30 cellular contexts compared by ENCODE assay signal in genomic region chr12:77485961-77486579, GRCh38.
"Had no signal": no experiment of that assay in that cellular context is flagged by ENCODE, and none has a peak within 500 bp of the region (broad histone marks: within the 10 kb centered on the region; RNA-seq: fewer than 3 reads in every experiment).

No MANE protein-coding gene starts in this region.

- H3K4me3 ChIP-seq: breast epithelium, esophagus muscularis mucosa, heart right ventricle, left ventricle myocardium inferior, lung, mucosa of descending colon, right lobe of liver, skin epidermis, thyroid gland, upper lobe of left lung, vagina had no signal

- H3K27ac Mint-ChIP-seq: activated B cell treated with CpG ODN at 0.5 μM for 24 hours; activated CD8-positive, alpha-beta memory T cell treated with anti-CD3 and anti-CD28 coated beads, Interleukin-2, amount 10 ng/mL, durations not matched to agents 7 days and 5 days; activated CD8-positive, alpha-beta T cell treated with anti-CD3 and anti-CD28 coated beads, Interleukin-2, amount 10 ng/mL, durations not matched to agents 7 days and 5 days; activated naive CD4-positive, alpha-beta T cell treated with anti-CD3 and anti-CD28 coated beads, Interleukin-2, amount 50 U/mL, for 24 hours; activated naive CD8-positive, alpha-beta T cell treated with anti-CD3 and anti-CD28 coated beads, Interleukin-2, amount 50 U/mL, for 24 hours; activated T-helper 2 cell treated with anti-CD3 and anti-CD28 coated beads, Interferon-gamma antibody, Interleukin-2, Interleukin-4, amounts not matched to agents 10 μg/mL and 5 μg/mL and 100 μg/mL, durations not matched to agents 14 hours and 24 hours and 36 hours; endodermal cell; stimulated activated memory B cell treated with anti-CD40 and anti-IgM and Interleukin-4, amounts not matched to agents 10 μg/mL and 1 μg/mL and 100 μg/mL, for 72 hours; stimulated activated naive CD8-positive, alpha-beta T cell treated with anti-CD3 and anti-CD28 coated beads, Interleukin-15, amount 100 ng/mL, for 72 hours had no signal

- ATAC-seq: activated CD8-positive, alpha-beta memory T cell treated with anti-CD3 and anti-CD28 coated beads, Interleukin-2, amount 10 ng/mL, durations not matched to agents 7 days and 5 days; activated CD8-positive, alpha-beta T cell treated with anti-CD3 and anti-CD28 coated beads, Interleukin-2, amount 10 ng/mL, durations not matched to agents 7 days and 5 days; activated naive CD8-positive, alpha-beta T cell treated with anti-CD3 and anti-CD28 coated beads, Interleukin-2, amount 50 U/mL, for 24 hours; foreskin keratinocyte; heart right ventricle; mucosa of descending colon; right lobe of liver; stimulated activated memory B cell treated with anti-CD40 and anti-IgM and Interleukin-4, amounts not matched to agents 10 μg/mL and 1 μg/mL and 100 μg/mL, for 72 hours; stimulated activated naive CD8-positive, alpha-beta T cell treated with anti-CD3 and anti-CD28 coated beads, Interleukin-15, amount 100 ng/mL, for 72 hours had no signal

- DNase-seq: activated B cell treated with CpG ODN at 0.5 μM for 24 hours; activated CD4-positive, alpha-beta T cell treated with anti-CD3 and anti-CD28 coated beads, Interleukin-2, amount 50 U/mL, for 1 hour; activated CD8-positive, alpha-beta memory T cell treated with anti-CD3 and anti-CD28 coated beads, Interleukin-2, amount 10 ng/mL, durations not matched to agents 7 days and 5 days; activated CD8-positive, alpha-beta T cell treated with anti-CD3 and anti-CD28 coated beads, Interleukin-2, amount 10 ng/mL, durations not matched to agents 7 days and 5 days; activated naive CD8-positive, alpha-beta T cell treated with anti-CD3 and anti-CD28 coated beads, Interleukin-2, amount 50 U/mL, for 24 hours; activated T-cell treated with anti-CD3 and anti-CD28 coated beads, Interleukin-2, amount 50 U/mL, for 48 hours; amygdala; central memory CD4-positive, alpha-beta T cell; endodermal cell; foreskin keratinocyte; heart right ventricle; left ventricle myocardium inferior; mucosa of descending colon; right lobe of liver; stimulated activated CD4-positive, alpha-beta T cell treated with anti-CD3 and anti-CD28 coated beads, Interleukin-12 subunit alpha, Interleukin-12 subunit beta, amount 100 ng/mL, for 4 hours; stimulated activated CD4-positive, alpha-beta T cell treated with anti-CD3 and anti-CD28 coated beads, Interleukin-4, amount 100 ng/mL, for 24 hours; stimulated activated naive CD8-positive, alpha-beta T cell treated with anti-CD3 and anti-CD28 coated beads, Interleukin-15, amount 100 ng/mL, for 72 hours; substantia nigra; T-helper 2 cell; thyroid gland; upper lobe of left lung had no signal

- H3K9me3 ChIP-seq: breast epithelium, esophagus muscularis mucosa, heart right ventricle, left ventricle myocardium inferior, mucosa of descending colon, right lobe of liver, thyroid gland, upper lobe of left lung, vagina had no signal

- H3K9me3 Mint-ChIP-seq: activated B cell treated with CpG ODN at 0.5 μM for 24 hours; activated naive CD4-positive, alpha-beta T cell treated with anti-CD3 and anti-CD28 coated beads, Interleukin-2, amount 50 U/mL, for 24 hours; activated naive CD8-positive, alpha-beta T cell treated with anti-CD3 and anti-CD28 coated beads, Interleukin-2, amount 50 U/mL, for 24 hours had no signal

- H3K4me3 Mint-ChIP-seq: activated B cell treated with CpG ODN at 0.5 μM for 24 hours; activated CD8-positive, alpha-beta memory T cell treated with anti-CD3 and anti-CD28 coated beads, Interleukin-2, amount 10 ng/mL, durations not matched to agents 7 days and 5 days; activated CD8-positive, alpha-beta T cell treated with anti-CD3 and anti-CD28 coated beads, Interleukin-2, amount 10 ng/mL, durations not matched to agents 7 days and 5 days; activated naive CD4-positive, alpha-beta T cell treated with anti-CD3 and anti-CD28 coated beads, Interleukin-2, amount 50 U/mL, for 24 hours; activated naive CD8-positive, alpha-beta T cell treated with anti-CD3 and anti-CD28 coated beads, Interleukin-2, amount 50 U/mL, for 24 hours; endodermal cell; neural crest cell; stimulated activated memory B cell treated with anti-CD40 and anti-IgM and Interleukin-4, amounts not matched to agents 10 μg/mL and 1 μg/mL and 100 μg/mL, for 72 hours; stimulated activated naive CD8-positive, alpha-beta T cell treated with anti-CD3 and anti-CD28 coated beads, Interleukin-15, amount 100 ng/mL, for 72 hours had no signal

- H3K4me1 Mint-ChIP-seq: activated B cell treated with CpG ODN at 0.5 μM for 24 hours; activated CD8-positive, alpha-beta memory T cell treated with anti-CD3 and anti-CD28 coated beads, Interleukin-2, amount 10 ng/mL, durations not matched to agents 7 days and 5 days; activated naive CD4-positive, alpha-beta T cell treated with anti-CD3 and anti-CD28 coated beads, Interleukin-2, amount 50 U/mL, for 24 hours; activated naive CD8-positive, alpha-beta T cell treated with anti-CD3 and anti-CD28 coated beads, Interleukin-2, amount 50 U/mL, for 24 hours; stimulated activated memory B cell treated with anti-CD40 and anti-IgM and Interleukin-4, amounts not matched to agents 10 μg/mL and 1 μg/mL and 100 μg/mL, for 72 hours; stimulated activated naive CD8-positive, alpha-beta T cell treated with anti-CD3 and anti-CD28 coated beads, Interleukin-15, amount 100 ng/mL, for 72 hours had no signal

- H3K27ac ChIP-seq: breast epithelium, esophagus muscularis mucosa, foreskin keratinocyte, heart right ventricle, left ventricle myocardium inferior, right lobe of liver, skin epidermis, thyroid gland, upper lobe of left lung, vagina had no signal

- H3K27me3 Mint-ChIP-seq: activated B cell treated with CpG ODN at 0.5 μM for 24 hours; activated CD8-positive, alpha-beta memory T cell treated with anti-CD3 and anti-CD28 coated beads, Interleukin-2, amount 10 ng/mL, durations not matched to agents 7 days and 5 days; activated naive CD4-positive, alpha-beta T cell treated with anti-CD3 and anti-CD28 coated beads, Interleukin-2, amount 50 U/mL, for 24 hours; activated naive CD8-positive, alpha-beta T cell treated with anti-CD3 and anti-CD28 coated beads, Interleukin-2, amount 50 U/mL, for 24 hours; stimulated activated memory B cell treated with anti-CD40 and anti-IgM and Interleukin-4, amounts not matched to agents 10 μg/mL and 1 μg/mL and 100 μg/mL, for 72 hours; stimulated activated naive CD8-positive, alpha-beta T cell treated with anti-CD3 and anti-CD28 coated beads, Interleukin-15, amount 100 ng/mL, for 72 hours had no signal

- H3K4me1 ChIP-seq: breast epithelium, esophagus muscularis mucosa, foreskin keratinocyte, left ventricle myocardium inferior, right lobe of liver, thyroid gland, upper lobe of left lung, vagina had no signal

- H3K36me3 Mint-ChIP-seq: activated CD8-positive, alpha-beta memory T cell treated with anti-CD3 and anti-CD28 coated beads, Interleukin-2, amount 10 ng/mL, durations not matched to agents 7 days and 5 days; activated naive CD4-positive, alpha-beta T cell treated with anti-CD3 and anti-CD28 coated beads, Interleukin-2, amount 50 U/mL, for 24 hours; stimulated activated memory B cell treated with anti-CD40 and anti-IgM and Interleukin-4, amounts not matched to agents 10 μg/mL and 1 μg/mL and 100 μg/mL, for 72 hours had no signal

- H3K27me3 ChIP-seq: breast epithelium, esophagus muscularis mucosa, foreskin keratinocyte, heart right ventricle, right lobe of liver, thyroid gland, upper lobe of left lung, vagina had no signal

- H3K36me3 ChIP-seq: breast epithelium, esophagus muscularis mucosa, heart right ventricle, left ventricle myocardium inferior, right lobe of liver, thyroid gland, upper lobe of left lung, vagina had no signal
